8 cellular contexts compared by ENCODE assay signal in genomic region chr12:53178803-53179202, GRCh38. TPM values are rescaled to one million over a fixed set of nuclear protein-coding genes. Genes with fewer than 3 reads are reported as not detected.
A peak's percentile ranks its signal among the peaks of the same experiment; 100 is the strongest.
DNase-seq lines count a peak whose midpoint lies in the region; ATAC-seq and TF ChIP-seq lines count a peak whose summit lies in the region.
"Not testable (repeated sequence)": the region's sequence is repeated elsewhere in the genome, so short reads cannot be mapped to it uniquely, and the experiment has no call there.

No MANE protein-coding gene starts in this region.

- not testable (repeated sequence) for ATAC-seq in HCT116

- peaks cover 29% of the 10 kb centered on the region for H3K79me2 ChIP-seq in HCT116 (ENCODE audit: insufficient read depth, low read length)
- peaks cover 31% of the 10 kb centered on the region for H3K79me2 ChIP-seq in neural progenitor cell (ENCODE audit: low read depth)

- H3K4me1 ChIP-seq in HCT116 (ENCODE audit: control insufficient read depth in 1 of 2, insufficient read depth in 2 of 2, low read length in 2 of 2) (peaks cover 21 to 40% of the 10 kb centered on the region in 2 experiments), neural progenitor cell (peaks cover 43% of the 10 kb centered on the region)
- not testable (repeated sequence) for H3K4me1 ChIP-seq in mesenchymal stem cell (ENCODE audit: control insufficient read depth, insufficient read depth, low read depth, low read length)

- H2AK5ac ChIP-seq in mesenchymal stem cell (ENCODE audit: low read length, severe bottlenecking), result not testable (repeated sequence)

- H3K18ac ChIP-seq in mesenchymal stem cell (ENCODE audit: low read depth in 1 of 2, low read length in 2 of 2), result not testable (repeated sequence)

- H3K9ac ChIP-seq in HCT116 (ENCODE audit: low read length); neural progenitor cell: not testable (repeated sequence)
- H3K9ac ChIP-seq in mesenchymal stem cell (ENCODE audit: low read length), result peak overlapping the region; percentile 98

- TF ChIP-seq CTCF in 22Rv1 (IDR thresholded peaks at IDR 0.05); HCT116 (IDR thresholded peaks at IDR 0.05 in 2 of 3, conservative IDR thresholded peaks at IDR 0.05 in 1 of 3; ENCODE audit: borderline replicate concordance in 1 of 3, insufficient read depth in 1 of 3, low read depth in 2 of 3, low read length in 2 of 3); neural progenitor cell (IDR thresholded peaks at IDR 0.05): not testable (repeated sequence)

- H3K4me3 Mint-ChIP-seq in T-helper 2 cell treated with Interferon-gamma antibody and Interleukin-4, amounts not matched to agents 5 μg/mL and 100 μg/mL, for 36 hours, result peak overlapping the region; percentile 85
- H3K4me3 Mint-ChIP-seq in activated naive CD4-positive, alpha-beta T cell treated with anti-CD3 and anti-CD28 coated beads, Interleukin-2, amount 10 ng/mL, durations not matched to agents 7 days and 5 days, result peak overlapping the region; percentile 88
- not testable (repeated sequence) for H3K4me3 Mint-ChIP-seq in dendritic cell treated with granulocyte-macrophage colony-stimulating factor and Interleukin-4, amounts not matched to agents 40 ng/mL and 50 ng/mL, for 4 days
- peak overlapping the region; percentile 97 for H3K4me3 Mint-ChIP-seq in neural progenitor cell

- BruUV-seq in HCT116 (replicated peaks; lab: Mats Ljungman, UMichigan), result not testable (repeated sequence)

- H3K27ac ChIP-seq in 22Rv1, result peak overlapping the region; percentile 98
- H3K27ac ChIP-seq in HCT116 (ENCODE audit: low read depth, low read length); mesenchymal stem cell (ENCODE audit: low read length, poor library complexity, severe bottlenecking); neural progenitor cell: not testable (repeated sequence)

- not testable (repeated sequence) for H2BK5ac ChIP-seq in mesenchymal stem cell (ENCODE audit: low read depth, low read length, poor library complexity, severe bottlenecking)

- CTCF ChIA-PET in HCT116 (lab: Charles Lee), result interaction anchor here (1.1 to 2.9 kb wide), 2 partner anchors 11 to 113 kb away, joined by 3 to 13 read pairs; no protein-coding TSS in a partner anchor
- CTCF ChIA-PET in activated naive CD4-positive, alpha-beta T cell treated with anti-CD3 and anti-CD28 coated beads, Interleukin-2, amount 10 ng/mL, durations not matched to agents 7 days and 5 days (lab: Charles Lee), result interaction anchor here (0.6 to 1.9 kb wide), 4 partner anchors 8 to 23 kb away, joined by 5 to 8 read pairs (median 6); no protein-coding TSS in a partner anchor

- not testable (repeated sequence) for H3K4me3 ChIP-seq in HCT116 (replicated peaks in 1 of 2; ENCODE audit: low read depth in 1 of 2, low read length in 2 of 2); mesenchymal stem cell (ENCODE audit: insufficient read depth in 1 of 2, low read depth in 1 of 2, low read length in 2 of 2); neural progenitor cell

- H3K4me2 ChIP-seq in HCT116 (ENCODE audit: low read length) (peak overlapping the region; percentile 92), neural progenitor cell (peak overlapping the region; percentile 92)
- H3K4me2 ChIP-seq in mesenchymal stem cell (ENCODE audit: low read length, poor library complexity, severe bottlenecking), result not testable (repeated sequence)

- H3K4me1 Mint-ChIP-seq in T-helper 2 cell treated with Interferon-gamma antibody and Interleukin-4, amounts not matched to agents 5 μg/mL and 100 μg/mL, for 36 hours (ENCODE audit: low read depth), result peaks cover 38% of the 10 kb centered on the region
- peaks cover 43% of the 10 kb centered on the region for H3K4me1 Mint-ChIP-seq in activated naive CD4-positive, alpha-beta T cell treated with anti-CD3 and anti-CD28 coated beads, Interleukin-2, amount 10 ng/mL, durations not matched to agents 7 days and 5 days
- H3K4me1 Mint-ChIP-seq in dendritic cell treated with granulocyte-macrophage colony-stimulating factor and Interleukin-4, amounts not matched to agents 40 ng/mL and 50 ng/mL, for 4 days (ENCODE audit: low read depth), result peaks cover 45% of the 10 kb centered on the region
- peaks cover 50% of the 10 kb centered on the region for H3K4me1 Mint-ChIP-seq in neural progenitor cell

- H4K8ac ChIP-seq in mesenchymal stem cell (ENCODE audit: low read length), result not testable (repeated sequence)

- intact Hi-C loops in HCT116 (cut with micrococcal nuclease); dendritic cell treated with granulocyte-macrophage colony-stimulating factor and Interleukin-4, amounts not matched to agents 40 ng/mL and 50 ng/mL, for 4 days (cut with micrococcal nuclease): not testable (repeated sequence)

- H4K20me1 ChIP-seq in HCT116 (ENCODE audit: insufficient read depth), result not testable (repeated sequence)
- H4K20me1 ChIP-seq in neural progenitor cell (ENCODE audit: low read depth), result peaks cover 22% of the 10 kb centered on the region

- peaks cover 53% of the 10 kb centered on the region for H3F3A ChIP-seq in neural progenitor cell (ENCODE audit: low read depth)

- POLR2A ChIA-PET in HCT116 (lab: Charles Lee), result interaction anchor here (0.7 kb wide), 1 partner anchor 900 kb away, joined by 4 read pairs; no protein-coding TSS in a partner anchor

- H3K9me2 ChIP-seq in HCT116 (ENCODE audit: insufficient read depth), result not testable (repeated sequence)

- not testable (repeated sequence) for H4K91ac ChIP-seq in mesenchymal stem cell (ENCODE audit: low read length)

- peaks cover 18% of the 10 kb centered on the region for H3K36me3 Mint-ChIP-seq in T-helper 2 cell treated with Interferon-gamma antibody and Interleukin-4, amounts not matched to agents 5 μg/mL and 100 μg/mL, for 36 hours (ENCODE audit: low read depth)
- H3K36me3 Mint-ChIP-seq in activated naive CD4-positive, alpha-beta T cell treated with anti-CD3 and anti-CD28 coated beads, Interleukin-2, amount 10 ng/mL, durations not matched to agents 7 days and 5 days, result peaks cover 21% of the 10 kb centered on the region
- H3K36me3 Mint-ChIP-seq in dendritic cell treated with granulocyte-macrophage colony-stimulating factor and Interleukin-4, amounts not matched to agents 40 ng/mL and 50 ng/mL, for 4 days (ENCODE audit: low read depth), result peaks cover 27% of the 10 kb centered on the region
- peaks cover 13% of the 10 kb centered on the region for H3K36me3 Mint-ChIP-seq in neural progenitor cell

- H3K27me3 Mint-ChIP-seq in T-helper 2 cell treated with Interferon-gamma antibody and Interleukin-4, amounts not matched to agents 5 μg/mL and 100 μg/mL, for 36 hours (ENCODE audit: low read depth); activated naive CD4-positive, alpha-beta T cell treated with anti-CD3 and anti-CD28 coated beads, Interleukin-2, amount 10 ng/mL, durations not matched to agents 7 days and 5 days; dendritic cell treated with granulocyte-macrophage colony-stimulating factor and Interleukin-4, amounts not matched to agents 40 ng/mL and 50 ng/mL, for 4 days; neural progenitor cell (ENCODE audit: insufficient read depth, low read depth): not testable (repeated sequence)

- not testable (repeated sequence) for H3K27ac Mint-ChIP-seq in T-helper 2 cell treated with Interferon-gamma antibody and Interleukin-4, amounts not matched to agents 5 μg/mL and 100 μg/mL, for 36 hours; neural progenitor cell
- peak overlapping the region; percentile 99 for H3K27ac Mint-ChIP-seq in activated naive CD4-positive, alpha-beta T cell treated with anti-CD3 and anti-CD28 coated beads, Interleukin-2, amount 10 ng/mL, durations not matched to agents 7 days and 5 days
- peak overlapping the region; percentile 84 for H3K27ac Mint-ChIP-seq in dendritic cell treated with granulocyte-macrophage colony-stimulating factor and Interleukin-4, amounts not matched to agents 40 ng/mL and 50 ng/mL, for 4 days

- H3K23ac ChIP-seq in mesenchymal stem cell (ENCODE audit: low read length in 2 of 2), result not testable (repeated sequence)

- H2BK120ac ChIP-seq in mesenchymal stem cell (ENCODE audit: low read depth, low read length), result not testable (repeated sequence)

- TF ChIP-seq RAD21 in HCT116 (IDR thresholded peaks at IDR 0.05; ENCODE audit: low read depth), result not testable (repeated sequence)

- RAD21 ChIA-PET in HCT116 (lab: Charles Lee; ENCODE audit: low non-redundant PET in 1 of 2, low total read pairs in 2 of 2, uncharacterized antibody in 2 of 2, unreplicated experiment in 2 of 2), result not testable (repeated sequence)

- 93% methylated on average over 11 of the region's 14 CpGs for WGBS in mesenchymal stem cell

- peaks cover 18% of the 10 kb centered on the region for H3K79me1 ChIP-seq in mesenchymal stem cell (replicated peaks; ENCODE audit: low read length, poor library complexity, severe bottlenecking)

- H2BK12ac ChIP-seq in mesenchymal stem cell (ENCODE audit: low read length in 2 of 2), result not testable (repeated sequence)

- not testable (repeated sequence) for H3K9me3 ChIP-seq in HCT116 (ENCODE audit: control insufficient read depth in 1 of 2, insufficient read depth in 1 of 2, low read depth in 1 of 2, low read length in 2 of 2); mesenchymal stem cell (ENCODE audit: control insufficient read depth, low read length); neural progenitor cell (ENCODE audit: low read depth)

- DNase-seq in HCT116 (ENCODE audit: low read depth, low spot score); T-helper 2 cell treated with Interferon-gamma antibody and Interleukin-4, amounts not matched to agents 5 μg/mL and 100 μg/mL, for 36 hours (ENCODE audit: low spot score); activated naive CD4-positive, alpha-beta T cell treated with anti-CD3 and anti-CD28 coated beads, Interleukin-2, amount 10 ng/mL, durations not matched to agents 7 days and 5 days; mesenchymal stem cell; neural progenitor cell (ENCODE audit: low spot score): not testable (repeated sequence)
- DNase-seq in activated CD8-positive, alpha-beta memory T cell treated with anti-CD3 and anti-CD28 coated beads for 24 hours, result peak; percentile 52

- not testable (repeated sequence) for H3K27me3 ChIP-seq in HCT116 (ENCODE audit: insufficient read depth, low read length); mesenchymal stem cell (ENCODE audit: control insufficient read depth in 1 of 2, insufficient read depth in 1 of 2, low read length in 2 of 2)
- H3K27me3 ChIP-seq in neural progenitor cell, result peaks cover 42% of the 10 kb centered on the region

- not testable (repeated sequence) for H3K4ac ChIP-seq in mesenchymal stem cell (ENCODE audit: low read depth in 1 of 2, low read length in 2 of 2)

- H2AFZ ChIP-seq in HCT116 (ENCODE audit: low read depth, low read length, poor library complexity, severe bottlenecking); mesenchymal stem cell (ENCODE audit: low read depth, low read length); neural progenitor cell (replicated peaks): not testable (repeated sequence)

- H3K14ac ChIP-seq in mesenchymal stem cell (ENCODE audit: low read length in 2 of 2), result not testable (repeated sequence)

- not testable (repeated sequence) for H2BK15ac ChIP-seq in mesenchymal stem cell (ENCODE audit: low read depth, poor library complexity, severe bottlenecking)

- H3K36me3 ChIP-seq in HCT116 (ENCODE audit: control insufficient read depth in 1 of 2, insufficient read depth in 2 of 2, low read length in 2 of 2) (peaks cover 15 to 17% of the 10 kb centered on the region in 2 experiments; a peak in 3 of 4 replicates), mesenchymal stem cell (ENCODE audit: control insufficient read depth in 1 of 2, insufficient read depth in 2 of 2, low read depth in 1 of 2, low read length in 2 of 2) (peaks cover 7 to 22% of the 10 kb centered on the region in 2 experiments)
- not testable (repeated sequence) for H3K36me3 ChIP-seq in neural progenitor cell

- TF ChIP-seq POLR2A in HCT116 (IDR thresholded peaks at IDR 0.05; ENCODE audit: borderline replicate concordance, extremely low read depth, insufficient read depth, insufficient read length), result not testable (repeated sequence)

- not testable (repeated sequence) for H3K9me3 Mint-ChIP-seq in T-helper 2 cell treated with Interferon-gamma antibody and Interleukin-4, amounts not matched to agents 5 μg/mL and 100 μg/mL, for 36 hours; activated naive CD4-positive, alpha-beta T cell treated with anti-CD3 and anti-CD28 coated beads, Interleukin-2, amount 10 ng/mL, durations not matched to agents 7 days and 5 days; dendritic cell treated with granulocyte-macrophage colony-stimulating factor and Interleukin-4, amounts not matched to agents 40 ng/mL and 50 ng/mL, for 4 days; neural progenitor cell

RNA-seq across cellular contexts. Expression of gene ZNF740, which starts 1.7 kb away (rescaled TPM):
- 49.7 TPM for total RNA-seq in HCT116 (2021; ENCODE audit: unreplicated experiment)
- 11.8 and 13.2 TPM in 2 replicates for polyA plus RNA-seq in HCT116 (2012)
- polyA plus RNA-seq in mesenchymal stem cell (2013, experiment 1 of 2), result 8.0 TPM
- 7.8 TPM for polyA plus RNA-seq in mesenchymal stem cell (2013, experiment 2 of 2)
- 38.4 and 40.4 TPM in 2 replicates for total RNA-seq in neural progenitor cell (ENCODE audit: low replicate concordance)

RNA-seq across cellular contexts. Expression of gene CSAD, which starts 1.9 kb away (rescaled TPM):
- total RNA-seq in HCT116 (2021; ENCODE audit: unreplicated experiment) (20.3 TPM), neural progenitor cell (ENCODE audit: low replicate concordance) (26.9 and 33.0 TPM in 2 replicates)
- 17.4 and 19.4 TPM in 2 replicates for polyA plus RNA-seq in HCT116 (2012)
- polyA plus RNA-seq in mesenchymal stem cell (2013, experiment 1 of 2), result 9.3 TPM
- 8.4 TPM for polyA plus RNA-seq in mesenchymal stem cell (2013, experiment 2 of 2)

RNA-seq across cellular contexts. Expression of gene ITGB7, which starts 28.2 kb away (rescaled TPM):
- 1.9 TPM for total RNA-seq in HCT116 (2021; ENCODE audit: unreplicated experiment)
- 0.33 and 0.47 TPM in 2 replicates for polyA plus RNA-seq in HCT116 (2012)
- 0.19 TPM for polyA plus RNA-seq in mesenchymal stem cell (2013, experiment 1 of 2)
- 0.10 TPM for polyA plus RNA-seq in mesenchymal stem cell (2013, experiment 2 of 2)
- total RNA-seq in neural progenitor cell (ENCODE audit: low replicate concordance), result 0.43 TPM in 1 of 2 replicates, not detected in the other

RNA-seq across cellular contexts. Expression of gene RARG, which starts 53.2 kb away (rescaled TPM):
- 68.9 TPM for total RNA-seq in HCT116 (2021; ENCODE audit: unreplicated experiment)
- polyA plus RNA-seq in HCT116 (2012), result 50.8 and 54.4 TPM in 2 replicates
- polyA plus RNA-seq in mesenchymal stem cell (2013, experiment 1 of 2), result 20.0 TPM
- polyA plus RNA-seq in mesenchymal stem cell (2013, experiment 2 of 2), result 20.3 TPM
- 17.0 and 30.9 TPM in 2 replicates for total RNA-seq in neural progenitor cell (ENCODE audit: low replicate concordance)
